In the genomic region with DNA sequence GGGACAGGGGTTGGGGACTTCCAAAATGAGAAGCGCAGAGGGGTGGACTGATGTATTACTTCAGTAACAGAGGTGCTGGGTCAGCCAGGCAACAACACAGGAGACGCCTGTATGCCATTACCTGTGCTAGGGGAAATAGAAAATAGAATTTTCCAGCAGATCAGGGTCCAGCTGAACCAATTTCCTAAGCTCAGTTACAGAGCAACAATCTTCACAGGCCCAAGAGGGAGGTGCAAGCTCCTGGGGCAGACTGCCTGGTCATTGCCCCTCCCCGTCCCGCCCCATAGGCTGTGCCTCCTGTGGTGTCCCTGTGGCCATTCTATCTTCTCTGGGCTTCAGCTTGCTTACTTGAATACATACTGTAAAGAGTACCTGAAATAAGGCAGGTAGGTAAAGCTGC, we compare ENCODE assay signal across 1 cellular context.
TF ChIP-seq lines count a peak whose summit lies in the region.

No MANE protein-coding gene starts in this region.

TF ChIP-seq in HEK293, 187 proteins besides CTCF, POLR2A, EP300 and RAD21 (continued from another document):
- TF ChIP-seq, protein P1, sequence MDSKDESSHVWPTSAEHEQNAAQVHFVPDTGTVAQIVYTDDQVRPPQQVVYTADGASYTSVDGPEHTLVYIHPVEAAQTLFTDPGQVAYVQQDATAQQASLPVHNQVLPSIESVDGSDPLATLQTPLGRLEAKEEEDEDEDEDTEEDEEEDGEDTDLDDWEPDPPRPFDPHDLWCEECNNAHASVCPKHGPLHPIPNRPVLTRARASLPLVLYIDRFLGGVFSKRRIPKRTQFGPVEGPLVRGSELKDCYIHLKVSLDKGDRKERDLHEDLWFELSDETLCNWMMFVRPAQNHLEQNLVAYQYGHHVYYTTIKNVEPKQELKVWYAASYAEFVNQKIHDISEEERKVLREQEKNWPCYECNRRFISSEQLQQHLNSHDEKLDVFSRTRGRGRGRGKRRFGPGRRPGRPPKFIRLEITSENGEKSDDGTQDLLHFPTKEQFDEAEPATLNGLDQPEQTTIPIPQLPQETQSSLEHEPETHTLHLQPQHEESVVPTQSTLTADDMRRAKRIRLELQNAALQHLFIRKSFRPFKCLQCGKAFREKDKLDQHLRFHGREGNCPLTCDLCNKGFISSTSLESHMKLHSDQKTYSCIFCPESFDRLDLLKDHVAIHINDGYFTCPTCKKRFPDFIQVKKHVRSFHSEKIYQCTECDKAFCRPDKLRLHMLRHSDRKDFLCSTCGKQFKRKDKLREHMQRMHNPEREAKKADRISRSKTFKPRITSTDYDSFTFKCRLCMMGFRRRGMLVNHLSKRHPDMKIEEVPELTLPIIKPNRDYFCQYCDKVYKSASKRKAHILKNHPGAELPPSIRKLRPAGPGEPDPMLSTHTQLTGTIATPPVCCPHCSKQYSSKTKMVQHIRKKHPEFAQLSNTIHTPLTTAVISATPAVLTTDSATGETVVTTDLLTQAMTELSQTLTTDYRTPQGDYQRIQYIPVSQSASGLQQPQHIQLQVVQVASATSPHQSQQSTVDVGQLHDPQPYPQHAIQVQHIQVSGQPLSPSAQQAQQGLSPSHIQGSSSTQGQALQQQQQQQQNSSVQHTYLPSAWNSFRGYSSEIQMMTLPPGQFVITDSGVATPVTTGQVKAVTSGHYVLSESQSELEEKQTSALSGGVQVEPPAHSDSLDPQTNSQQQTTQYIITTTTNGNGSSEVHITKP (tag by site-specific recombination; IDR thresholded peaks at IDR 0.05) = peak; percentile 65
- TF ChIP-seq ZNF341 (tag by site-specific recombination; IDR thresholded peaks at IDR 0.05; ENCODE audit: low read depth) (peak; percentile 58; the same call in 1 of the 2 replicates), KLF1 (tag by site-specific recombination; IDR thresholded peaks at IDR 0.05) (no peak), ZNF776 (tag by site-specific recombination; IDR thresholded peaks at IDR 0.05; ENCODE audit: borderline replicate concordance) (no peak), ZNF10 (tag by site-specific recombination; IDR thresholded peaks at IDR 0.05) (no peak), HOXA7 (CRISPR knock-in tag; IDR thresholded peaks at IDR 0.05; ENCODE audit: borderline replicate concordance) (no peak), ZNF302 (tag by site-specific recombination; IDR thresholded peaks at IDR 0.05; ENCODE audit: low read depth) (no peak), ZNF433 (tag by site-specific recombination; IDR thresholded peaks at IDR 0.05; ENCODE audit: low read depth) (no peak), ZNF571 (tag by site-specific recombination; IDR thresholded peaks at IDR 0.05) (no peak), OVOL3 (tag by site-specific recombination; IDR thresholded peaks at IDR 0.05) (no peak), SP2 (tag by site-specific recombination; IDR thresholded peaks at IDR 0.05) (peak; percentile 20), ZNF624 (tag by site-specific recombination; IDR thresholded peaks at IDR 0.05) (no peak)
